24 cellular contexts compared by ENCODE assay signal in genomic region chrX:42025861-42026260, GRCh38.
"Had no signal": no experiment of that assay in that cellular context is flagged by ENCODE, and none has a peak within 500 bp of the region (broad histone marks: within the 10 kb centered on the region; RNA-seq: fewer than 3 reads in every experiment).

No MANE protein-coding gene starts in this region.

- H3K27ac ChIP-seq: coronary artery, dorsolateral prefrontal cortex, epithelial cell of prostate, foreskin keratinocyte, neural progenitor cell, parathyroid adenoma, right lobe of liver, testis, tibial artery, upper lobe of left lung had no signal

- H3K79me2 ChIP-seq: parathyroid adenoma had no signal

- ATAC-seq: esophagus mucosa; foreskin keratinocyte; left lobe of liver; naive thymus-derived CD4-positive, alpha-beta T cell; right lobe of liver had no signal

- DNase-seq: central memory CD4-positive, alpha-beta T cell; dorsolateral prefrontal cortex; effector CD4-positive, alpha-beta T cell; foreskin keratinocyte; naive thymus-derived CD4-positive, alpha-beta T cell; right lobe of liver; small intestine; stimulated activated CD4-positive, alpha-beta T cell treated with anti-CD3 and anti-CD28 coated beads, Interleukin-15, amount 100 ng/mL, for 24 hours; stimulated activated CD4-positive, alpha-beta T cell treated with anti-CD3 and anti-CD28 coated beads, Interleukin-2, amount 100 ng/mL, for 48 hours; stimulated activated CD8-positive, alpha-beta memory T cell treated with anti-CD3 and anti-CD28 coated beads, Interleukin-4, amount 100 ng/mL, for 48 hours; stimulated activated naive CD4-positive, alpha-beta T cell; substantia nigra; testis; tibial artery; upper lobe of left lung had no signal

- H3K4me3 ChIP-seq: coronary artery, dorsolateral prefrontal cortex, lung, neural progenitor cell, right lobe of liver, testis, tibial artery, upper lobe of left lung had no signal

- H3K4me2 ChIP-seq: neural progenitor cell had no signal

- FAIRE-seq: keratinocyte, small intestine, urothelium cell line had no signal

- H3K4me1 ChIP-seq: foreskin keratinocyte, neural progenitor cell, parathyroid adenoma, testis, tibial artery, upper lobe of left lung had no signal

- H3K9me3 ChIP-seq: right lobe of liver, testis, tibial artery, upper lobe of left lung had no signal

- H3K36me3 ChIP-seq: neural progenitor cell, right lobe of liver, tibial artery, upper lobe of left lung had no signal

- H3K9ac ChIP-seq: neural progenitor cell, parathyroid adenoma had no signal

- H3K27me3 ChIP-seq: foreskin keratinocyte, neural progenitor cell, right lobe of liver, testis, tibial artery, upper lobe of left lung had no signal
